In the genomic region with DNA sequence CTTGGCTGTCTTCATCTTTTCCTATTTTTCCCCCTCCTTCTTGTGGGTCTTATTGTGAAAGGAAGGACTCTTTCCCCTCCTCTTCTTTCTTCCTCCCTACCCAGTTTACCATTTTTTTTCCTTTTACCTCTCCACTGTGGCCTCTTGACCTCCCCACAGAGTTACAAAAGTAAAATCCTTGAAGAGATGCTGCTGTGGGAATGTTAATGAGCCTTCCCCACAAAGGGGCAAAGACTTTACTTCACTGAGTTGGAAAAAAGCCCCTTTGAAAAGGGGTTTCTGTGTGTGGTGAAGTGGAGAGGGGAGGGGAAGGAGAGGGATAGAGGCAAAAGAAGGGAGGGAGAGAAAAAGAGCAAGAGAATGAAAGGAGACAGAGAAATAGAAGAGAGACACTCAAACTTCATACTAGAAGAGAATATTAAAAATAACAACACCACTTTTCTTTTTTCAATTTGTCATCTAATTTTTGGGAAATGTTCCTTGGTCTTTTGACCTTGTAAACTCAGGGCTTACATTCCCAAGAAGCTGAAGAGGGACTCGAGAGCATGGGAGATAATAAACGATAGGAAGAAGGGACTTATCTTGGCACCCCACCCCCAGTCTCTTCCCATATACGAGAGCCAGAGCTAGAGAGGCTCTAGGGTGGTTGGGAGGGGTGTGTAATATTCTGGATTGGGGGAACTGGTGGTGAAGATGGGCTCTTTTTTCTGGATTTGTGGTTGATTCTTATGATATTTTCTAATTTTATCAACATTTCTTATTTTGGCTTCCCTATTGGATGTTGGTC, we compare ENCODE assay signal across 2 cellular contexts.
TF ChIP-seq lines count a peak whose summit lies in the region.

No MANE protein-coding gene starts in this region.

TF ChIP-seq in GM23338, 12 proteins besides CTCF, POLR2A, EP300 and RAD21 (continues in another document):
- TF ChIP-seq POLR2AphosphoS5 (IDR thresholded peaks at IDR 0.05; ENCODE audit: low read depth) (no peak), ZNF331 (CRISPR knock-in tag; IDR thresholded peaks at IDR 0.05; ENCODE audit: low read depth) (no peak), EZH2phosphoT487 (IDR thresholded peaks at IDR 0.05; ENCODE audit: unreplicated experiment) (no peak), EZH2 (IDR thresholded peaks at IDR 0.05; ENCODE audit: low read depth, unreplicated experiment) (no peak), NANOG (IDR thresholded peaks at IDR 0.05; ENCODE audit: borderline replicate concordance) (no peak), CREB1 (CRISPR knock-in tag; IDR thresholded peaks at IDR 0.05; ENCODE audit: low read depth) (no peak), ZNF114 (CRISPR knock-in tag; IDR thresholded peaks at IDR 0.05) (no peak), JUNB (IDR thresholded peaks at IDR 0.05; ENCODE audit: unreplicated experiment) (no peak), STAT1 (IDR thresholded peaks at IDR 0.05; ENCODE audit: unreplicated experiment) (no peak)
- TF ChIP-seq, protein P1, sequence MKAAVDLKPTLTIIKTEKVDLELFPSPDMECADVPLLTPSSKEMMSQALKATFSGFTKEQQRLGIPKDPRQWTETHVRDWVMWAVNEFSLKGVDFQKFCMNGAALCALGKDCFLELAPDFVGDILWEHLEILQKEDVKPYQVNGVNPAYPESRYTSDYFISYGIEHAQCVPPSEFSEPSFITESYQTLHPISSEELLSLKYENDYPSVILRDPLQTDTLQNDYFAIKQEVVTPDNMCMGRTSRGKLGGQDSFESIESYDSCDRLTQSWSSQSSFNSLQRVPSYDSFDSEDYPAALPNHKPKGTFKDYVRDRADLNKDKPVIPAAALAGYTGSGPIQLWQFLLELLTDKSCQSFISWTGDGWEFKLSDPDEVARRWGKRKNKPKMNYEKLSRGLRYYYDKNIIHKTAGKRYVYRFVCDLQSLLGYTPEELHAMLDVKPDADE (IDR thresholded peaks at IDR 0.05): no peak
- TF ChIP-seq, protein P2, sequence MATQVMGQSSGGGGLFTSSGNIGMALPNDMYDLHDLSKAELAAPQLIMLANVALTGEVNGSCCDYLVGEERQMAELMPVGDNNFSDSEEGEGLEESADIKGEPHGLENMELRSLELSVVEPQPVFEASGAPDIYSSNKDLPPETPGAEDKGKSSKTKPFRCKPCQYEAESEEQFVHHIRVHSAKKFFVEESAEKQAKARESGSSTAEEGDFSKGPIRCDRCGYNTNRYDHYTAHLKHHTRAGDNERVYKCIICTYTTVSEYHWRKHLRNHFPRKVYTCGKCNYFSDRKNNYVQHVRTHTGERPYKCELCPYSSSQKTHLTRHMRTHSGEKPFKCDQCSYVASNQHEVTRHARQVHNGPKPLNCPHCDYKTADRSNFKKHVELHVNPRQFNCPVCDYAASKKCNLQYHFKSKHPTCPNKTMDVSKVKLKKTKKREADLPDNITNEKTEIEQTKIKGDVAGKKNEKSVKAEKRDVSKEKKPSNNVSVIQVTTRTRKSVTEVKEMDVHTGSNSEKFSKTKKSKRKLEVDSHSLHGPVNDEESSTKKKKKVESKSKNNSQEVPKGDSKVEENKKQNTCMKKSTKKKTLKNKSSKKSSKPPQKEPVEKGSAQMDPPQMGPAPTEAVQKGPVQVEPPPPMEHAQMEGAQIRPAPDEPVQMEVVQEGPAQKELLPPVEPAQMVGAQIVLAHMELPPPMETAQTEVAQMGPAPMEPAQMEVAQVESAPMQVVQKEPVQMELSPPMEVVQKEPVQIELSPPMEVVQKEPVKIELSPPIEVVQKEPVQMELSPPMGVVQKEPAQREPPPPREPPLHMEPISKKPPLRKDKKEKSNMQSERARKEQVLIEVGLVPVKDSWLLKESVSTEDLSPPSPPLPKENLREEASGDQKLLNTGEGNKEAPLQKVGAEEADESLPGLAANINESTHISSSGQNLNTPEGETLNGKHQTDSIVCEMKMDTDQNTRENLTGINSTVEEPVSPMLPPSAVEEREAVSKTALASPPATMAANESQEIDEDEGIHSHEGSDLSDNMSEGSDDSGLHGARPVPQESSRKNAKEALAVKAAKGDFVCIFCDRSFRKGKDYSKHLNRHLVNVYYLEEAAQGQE (IDR thresholded peaks at IDR 0.05; ENCODE audit: unreplicated experiment): no peak

TF ChIP-seq in WTC11, 78 proteins besides CTCF, POLR2A, EP300 and RAD21:
- TF ChIP-seq ZNF232 (CRISPR knock-in tag; IDR thresholded peaks at IDR 0.05) (no peak), ZNF121 (CRISPR knock-in tag; IDR thresholded peaks at IDR 0.05) (no peak), SMAD3 (CRISPR knock-in tag; IDR thresholded peaks at IDR 0.05; ENCODE audit: borderline replicate concordance) (no peak), SOX15 (CRISPR knock-in tag; IDR thresholded peaks at IDR 0.05) (no peak), CBFB (CRISPR knock-in tag; IDR thresholded peaks at IDR 0.05; ENCODE audit: low read depth) (no peak), RORB (CRISPR knock-in tag; IDR thresholded peaks at IDR 0.05) (no peak), CREM (CRISPR knock-in tag; IDR thresholded peaks at IDR 0.05) (no peak), NR2C2 (CRISPR knock-in tag; IDR thresholded peaks at IDR 0.05) (no peak), NFE2L1 (CRISPR knock-in tag; IDR thresholded peaks at IDR 0.05) (no peak), JUN (CRISPR knock-in tag; IDR thresholded peaks at IDR 0.05) (no peak), ZNF138 (CRISPR knock-in tag; conservative IDR thresholded peaks at IDR 0.05) (no peak), TEAD4 (CRISPR knock-in tag; IDR thresholded peaks at IDR 0.05) (no peak), GABPB1 (CRISPR knock-in tag; IDR thresholded peaks at IDR 0.05) (no peak), FOXJ3 (CRISPR knock-in tag; IDR thresholded peaks at IDR 0.05; ENCODE audit: borderline replicate concordance) (no peak), ZNF219 (CRISPR knock-in tag; IDR thresholded peaks at IDR 0.05; ENCODE audit: borderline replicate concordance) (no peak)
- TF ChIP-seq, protein P3, sequence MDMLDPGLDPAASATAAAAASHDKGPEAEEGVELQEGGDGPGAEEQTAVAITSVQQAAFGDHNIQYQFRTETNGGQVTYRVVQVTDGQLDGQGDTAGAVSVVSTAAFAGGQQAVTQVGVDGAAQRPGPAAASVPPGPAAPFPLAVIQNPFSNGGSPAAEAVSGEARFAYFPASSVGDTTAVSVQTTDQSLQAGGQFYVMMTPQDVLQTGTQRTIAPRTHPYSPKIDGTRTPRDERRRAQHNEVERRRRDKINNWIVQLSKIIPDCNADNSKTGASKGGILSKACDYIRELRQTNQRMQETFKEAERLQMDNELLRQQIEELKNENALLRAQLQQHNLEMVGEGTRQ (CRISPR knock-in tag; IDR thresholded peaks at IDR 0.05): no peak
- TF ChIP-seq, protein P4, sequence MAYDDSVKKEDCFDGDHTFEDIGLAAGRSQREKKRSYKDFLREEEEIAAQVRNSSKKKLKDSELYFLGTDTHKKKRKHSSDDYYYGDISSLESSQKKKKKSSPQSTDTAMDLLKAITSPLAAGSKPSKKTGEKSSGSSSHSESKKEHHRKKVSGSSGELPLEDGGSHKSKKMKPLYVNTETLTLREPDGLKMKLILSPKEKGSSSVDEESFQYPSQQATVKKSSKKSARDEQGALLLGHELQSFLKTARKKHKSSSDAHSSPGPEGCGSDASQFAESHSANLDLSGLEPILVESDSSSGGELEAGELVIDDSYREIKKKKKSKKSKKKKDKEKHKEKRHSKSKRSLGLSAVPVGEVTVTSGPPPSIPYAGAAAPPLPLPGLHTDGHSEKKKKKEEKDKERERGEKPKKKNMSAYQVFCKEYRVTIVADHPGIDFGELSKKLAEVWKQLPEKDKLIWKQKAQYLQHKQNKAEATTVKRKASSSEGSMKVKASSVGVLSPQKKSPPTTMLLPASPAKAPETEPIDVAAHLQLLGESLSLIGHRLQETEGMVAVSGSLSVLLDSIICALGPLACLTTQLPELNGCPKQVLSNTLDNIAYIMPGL (CRISPR knock-in tag; IDR thresholded peaks at IDR 0.05): no peak
- TF ChIP-seq, protein P5, sequence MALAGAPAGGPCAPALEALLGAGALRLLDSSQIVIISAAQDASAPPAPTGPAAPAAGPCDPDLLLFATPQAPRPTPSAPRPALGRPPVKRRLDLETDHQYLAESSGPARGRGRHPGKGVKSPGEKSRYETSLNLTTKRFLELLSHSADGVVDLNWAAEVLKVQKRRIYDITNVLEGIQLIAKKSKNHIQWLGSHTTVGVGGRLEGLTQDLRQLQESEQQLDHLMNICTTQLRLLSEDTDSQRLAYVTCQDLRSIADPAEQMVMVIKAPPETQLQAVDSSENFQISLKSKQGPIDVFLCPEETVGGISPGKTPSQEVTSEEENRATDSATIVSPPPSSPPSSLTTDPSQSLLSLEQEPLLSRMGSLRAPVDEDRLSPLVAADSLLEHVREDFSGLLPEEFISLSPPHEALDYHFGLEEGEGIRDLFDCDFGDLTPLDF (CRISPR knock-in tag; IDR thresholded peaks at IDR 0.05): no peak
- TF ChIP-seq, protein P6, sequence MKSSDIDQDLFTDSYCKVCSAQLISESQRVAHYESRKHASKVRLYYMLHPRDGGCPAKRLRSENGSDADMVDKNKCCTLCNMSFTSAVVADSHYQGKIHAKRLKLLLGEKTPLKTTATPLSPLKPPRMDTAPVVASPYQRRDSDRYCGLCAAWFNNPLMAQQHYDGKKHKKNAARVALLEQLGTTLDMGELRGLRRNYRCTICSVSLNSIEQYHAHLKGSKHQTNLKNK (CRISPR knock-in tag; IDR thresholded peaks at IDR 0.05): no peak
